Comparison of ENCODE assay signal across 8 cellular contexts in genomic region chr11:8338138-8338537, GRCh38.
DNase-seq lines count a peak whose midpoint lies in the region; ATAC-seq and TF ChIP-seq lines count a peak whose summit lies in the region.

No MANE protein-coding gene starts in this region.

- 43 to 47% (median 45%) methylated on average over 8 of the region's 8 CpGs for WGBS in psoas muscle, 3 donors

- H3K36me3 ChIP-seq in psoas muscle (ENCODE audit: insufficient read depth in 1 of 2, low read depth in 1 of 2) = no peaks in the 10 kb centered on the region

- intact Hi-C loops in psoas muscle (cut with DNase I) = no loop called here

- DNase-seq in activated T-cell treated with anti-CD3 and anti-CD28 coated beads for 48 hours (ENCODE audit: low read depth) (peak; percentile 17), activated T-cell treated with anti-CD3 and anti-CD28 coated beads for 4 hours (no peak), HT-29 (ENCODE audit: low spot score) (peak; percentile 52), foreskin melanocyte (peak; percentile 12), psoas muscle (peak in 1 of 2 donors; percentile 41), NCI-H2171 treated with DMSO at 0.1 percent for 48 hours (lab: John Stamatoyannopoulos, UW) (no peak)

- ATAC-seq in psoas muscle (peak; percentile 46 to 83 (median 70)), GM18868 (IDR thresholded peaks at IDR 0.05; ENCODE audit: unreplicated experiment) (no peak)

- no peaks in the 10 kb centered on the region for H3K9me3 ChIP-seq in psoas muscle

- no peaks in the 10 kb centered on the region for H3K4me1 ChIP-seq in psoas muscle

- no peak overlapping the region for H3K4me3 ChIP-seq in psoas muscle

- TF ChIP-seq CTCF in VCaP (conservative IDR thresholded peaks at IDR 0.05) (peak; percentile 79), psoas muscle (IDR thresholded peaks at IDR 0.05) (peak; percentile 58)

- H3K27me3 ChIP-seq in psoas muscle (ENCODE audit: insufficient read depth in 3 of 3, low read length in 2 of 3) = no peaks in the 10 kb centered on the region

- no peak overlapping the region for H3K27ac ChIP-seq in VCaP
- no peak overlapping the region for H3K27ac ChIP-seq in psoas muscle

Comparison
In these comparisons a context has a peak if more than half of its experiments do, and no peak if none do; other contexts are left out.
1. DNase-seq: peak in activated T-cell treated with anti-CD3 and anti-CD28 coated beads for 48 hours (single experiment), HT-29 (single experiment) and foreskin melanocyte (single experiment); none in activated T-cell treated with anti-CD3 and anti-CD28 coated beads for 4 hours (single experiment) and NCI-H2171 treated with DMSO at 0.1 percent for 48 hours (single experiment).